In genomic region chr20:58447733-58448391, GRCh38 we compare ENCODE assay signal across 8 cellular contexts. TPM values are rescaled to one million over a fixed set of nuclear protein-coding genes. Genes with fewer than 3 reads are reported as not detected.
DNase-seq lines count a peak whose midpoint lies in the region; ATAC-seq and TF ChIP-seq lines count a peak whose summit lies in the region.

No MANE protein-coding gene starts in this region.

- no peak overlapping the region for H4K91ac ChIP-seq in IMR-90 (ENCODE audit: insufficient read depth, low read depth, low read length)

- TF ChIP-seq POLR2A in IMR-90 (IDR thresholded peaks at IDR 0.05; ENCODE audit: low read depth, low read length) (no peak), body of pancreas (IDR thresholded peaks at IDR 0.05) (no peak)

- H3K4me1 ChIP-seq in IMR-90 (ENCODE audit: control insufficient read depth, insufficient read depth, low read length) (0 out of 2 replicates have a peak, but pooled peaks cover 1% of the 10 kb centered on the region), body of pancreas (no peaks in the 10 kb centered on the region)

- DNase-seq in DMS 273 (lab: John Stamatoyannopoulos, UW; ENCODE audit: unreplicated experiment) (peak; percentile 72), DMS 273 treated with DMSO at 0.1 percent for 48 hours (lab: John Stamatoyannopoulos, UW) (no peak), IMR-90 (peak; percentile 58), T follicular helper cell (ENCODE audit: low read depth) (peak; percentile 45), body of pancreas (peak; percentile 39 to 63 (median 54)), kidney glomerular epithelial cell (lab: John Stamatoyannopoulos, UW) (peak; percentile 47)
- DNase-seq in stimulated activated CD8-positive, alpha-beta memory T cell treated with anti-CD3 and anti-CD28 coated beads, Interleukin-12 subunit alpha, Interleukin-12 subunit beta, amount 100 ng/mL, for 4 hours (ENCODE audit: low read depth): peak; percentile 7

- no peak overlapping the region for H3K18ac ChIP-seq in IMR-90 (ENCODE audit: low read depth, low read length)

- H3K23ac ChIP-seq in IMR-90 (ENCODE audit: low read depth, low read length): no peak overlapping the region

- no peak overlapping the region for H3K4ac ChIP-seq in IMR-90 (ENCODE audit: low read depth, low read length)

- 95% methylated on average over 4 of the region's 7 CpGs; no CpG with 5 or more reads in 1 of the 2 experiments for WGBS in IMR-90 (ENCODE audit: extremely low coverage in 2 of 2, insufficient read length in 1 of 2), 2 experiments
- WGBS in body of pancreas, 2 donors: 58 to 67% methylated on average over 7 of the region's 7 CpGs

- H3K27ac ChIP-seq in IMR-90 (ENCODE audit: insufficient read depth, low read length) (no peak overlapping the region), body of pancreas (no peak overlapping the region)

- H3K36me3 ChIP-seq in IMR-90 (ENCODE audit: control insufficient read depth, insufficient read depth, low read length) (peaks cover 27% of the 10 kb centered on the region), body of pancreas (replicated peaks in 1 of 2; ENCODE audit: insufficient read depth in 1 of 2, low read depth in 2 of 2) (peaks cover 0 to 6% of the 10 kb centered on the region in 2 donors)

- H2AK5ac ChIP-seq in IMR-90 (ENCODE audit: low read depth, low read length): no peak overlapping the region

- H3K4me3 ChIP-seq in IMR-90 (ENCODE audit: insufficient read depth, low read depth, low read length): no peak overlapping the region
- H3K4me3 ChIP-seq in body of pancreas: no peak overlapping the region

- no peaks in the 10 kb centered on the region for H3K27me3 ChIP-seq in IMR-90 (ENCODE audit: control insufficient read depth, insufficient read depth, low read length)
- no peaks in the 10 kb centered on the region for H3K27me3 ChIP-seq in body of pancreas

- CTCF ChIA-PET in IMR-90 (lab: Yijun Ruan, JAX): interaction anchor here (0.5 to 1.2 kb wide), 6 partner anchors 25 to 256 kb away, joined by 3 to 4 read pairs (median 3); no protein-coding TSS in a partner anchor

- BruUV-seq in IMR-90 (replicated peaks; lab: Mats Ljungman, UMichigan): no TSS peak

- no peak overlapping the region for H3K9ac ChIP-seq in IMR-90 (ENCODE audit: low read depth, low read length)

- intact Hi-C loops in IMR-90 (cut with micrococcal nuclease) (loop anchor here (1.0 to 5.0 kb wide), 2 partner anchors 204 to 211 kb away; partner anchors contain the start of gene STX16), body of pancreas (cut with DNase I) (no loop called here)

- no peak overlapping the region for H3K4me2 ChIP-seq in IMR-90 (ENCODE audit: low read depth, low read length)

- in situ Hi-C loops in IMR-90 (cut with MboI; ENCODE audit: low sequenced_read_pairs): no loop called here

- H4K8ac ChIP-seq in IMR-90 (ENCODE audit: low read depth in 2 of 2, low read length in 2 of 2): no peak overlapping the region

- ATAC-seq in IMR-90 (ENCODE audit: low read depth): peak; percentile 90
- ATAC-seq in body of pancreas: peak; percentile 47
- ATAC-seq in GM18907 (IDR thresholded peaks at IDR 0.05; ENCODE audit: unreplicated experiment): no peak

- no peak overlapping the region for H2AFZ ChIP-seq in IMR-90 (replicated peaks; ENCODE audit: low read length, poor library complexity)

- TF ChIP-seq CTCF in IMR-90 (conservative IDR thresholded peaks at IDR 0.05; ENCODE audit: low read depth, low read length): peak; percentile 79
- peak; percentile 34 to 63 (median 50) for TF ChIP-seq CTCF in body of pancreas (IDR thresholded peaks at IDR 0.05)

- no peak overlapping the region for H3K56ac ChIP-seq in IMR-90 (ENCODE audit: extremely low read depth, insufficient read depth, low read length)

- peaks cover 12% of the 10 kb centered on the region for H3K9me1 ChIP-seq in IMR-90 (ENCODE audit: insufficient read depth, low read length)

- peaks cover 8 to 63% of the 10 kb centered on the region in 2 experiments; a peak in 3 of 4 replicates for H3K79me1 ChIP-seq in IMR-90 (ENCODE audit: low read depth in 1 of 2, low read length in 2 of 2)

- no peak overlapping the region for H3K14ac ChIP-seq in IMR-90 (replicated peaks; ENCODE audit: low read depth, low read length)

- 0 out of 2 replicates have a peak, but pooled peaks cover 8% of the 10 kb centered on the region for H4K20me1 ChIP-seq in IMR-90 (ENCODE audit: insufficient read depth, low read length)

- H2BK20ac ChIP-seq in IMR-90 (ENCODE audit: low read depth, low read length): no peak overlapping the region

- H3K9me3 ChIP-seq in IMR-90 (ENCODE audit: control insufficient read depth, insufficient read depth, low read length) (no peaks in the 10 kb centered on the region), body of pancreas (no peaks in the 10 kb centered on the region)

- dilution Hi-C loops in IMR-90 (cut with HindIII; ENCODE audit: low sequenced_read_pairs, unreplicated experiment): no loop called here

- no peak overlapping the region for H2BK5ac ChIP-seq in IMR-90 (ENCODE audit: low read depth, low read length, poor library complexity, severe bottlenecking)

- peak; percentile 85 for TF ChIP-seq RAD21 in IMR-90 (IDR thresholded peaks at IDR 0.05; ENCODE audit: low read length)

- H2AK9ac ChIP-seq in IMR-90 (replicated peaks; ENCODE audit: low read depth, low read length, poor library complexity): no peak overlapping the region

- no peak overlapping the region for H2BK120ac ChIP-seq in IMR-90 (ENCODE audit: low read depth, low read length)

- POLR2A ChIA-PET in IMR-90 (lab: Charles Lee; ENCODE audit: unreplicated experiment): no interaction called here

- H2BK15ac ChIP-seq in IMR-90 (ENCODE audit: low read depth, low read length): no peak overlapping the region

- H4K5ac ChIP-seq in IMR-90 (ENCODE audit: low read depth, low read length): no peak overlapping the region

TF ChIP-seq in IMR-90, 13 proteins besides CTCF, POLR2A, EP300 and RAD21:
- TF ChIP-seq NFE2L2 (IDR thresholded peaks at IDR 0.05; ENCODE audit: low read depth, low read length) (no peak), CHD1 (IDR thresholded peaks at IDR 0.05; ENCODE audit: low read depth, low read length) (no peak), SMC3 (IDR thresholded peaks at IDR 0.05; ENCODE audit: low read depth, low read length) (peak; percentile 89), MAZ (IDR thresholded peaks at IDR 0.05; ENCODE audit: borderline replicate concordance, low read depth, low read length) (no peak)

RNA-seq across cellular contexts. Expression of gene VAPB, which starts 58.8 kb away (rescaled TPM):
- total RNA-seq in IMR-90 (2012; rRNA removed) (9.1 and 12.8 TPM in 2 replicates), body of pancreas (10 to 100 TPM; 10.5 to 11.9 TPM)
- 20.8 and 26.0 TPM in 2 replicates for polyA plus RNA-seq in IMR-90 (2012; rRNA removed)
- polyA plus RNA-seq in IMR-90 (2012; cell fraction: cytosol; rRNA removed): 8.2 and 10.0 TPM in 2 replicates
- 9.1 and 22.4 TPM in 2 replicates for polyA plus RNA-seq in IMR-90 (2012; cell fraction: nucleus; rRNA removed; ENCODE audit: low replicate concordance)
